Comparison of ENCODE assay signal across 19 cellular contexts in the genomic region with DNA sequence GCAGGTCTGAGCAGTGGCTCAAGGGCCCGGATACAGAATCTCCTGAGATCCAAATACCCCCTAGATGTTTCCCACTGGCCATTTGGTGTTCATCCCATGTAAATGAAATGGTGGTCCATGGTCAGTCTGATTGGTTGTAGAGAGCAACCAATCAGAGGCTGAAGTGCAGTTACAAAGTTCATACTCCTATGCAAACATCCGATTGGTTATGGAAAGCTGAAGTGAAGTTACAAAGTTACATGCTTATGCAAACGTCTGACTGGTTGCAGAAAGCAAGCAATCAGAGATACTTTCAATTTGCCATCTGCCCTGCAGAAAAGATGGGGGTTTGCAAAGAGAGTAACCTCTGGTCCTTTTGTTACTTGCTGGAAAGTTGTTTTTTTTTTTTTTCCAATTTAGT.
A peak's percentile ranks its signal among the peaks of the same experiment; 100 is the strongest.
DNase-seq lines count a peak whose midpoint lies in the region; ATAC-seq, FAIRE-seq and TF ChIP-seq lines count a peak whose summit lies in the region.
"Had no signal": no experiment of that assay in that cellular context is flagged by ENCODE, and none has a peak within 500 bp of the region (broad histone marks: within the 10 kb centered on the region; RNA-seq: fewer than 3 reads in every experiment).

No MANE protein-coding gene starts in this region.

- no peak for TF ChIP-seq RAD21 in liver (IDR thresholded peaks at IDR 0.05)

- no peak overlapping the region for H3K4me3 ChIP-seq in liver (ENCODE audit: low read depth in 1 of 3, low read length in 3 of 3)
- H3K4me3 ChIP-seq in small intestine (ENCODE audit: low read depth in 1 of 2, low read length in 2 of 2), result no peak overlapping the region
- no peak overlapping the region for H3K4me3 ChIP-seq in heart left ventricle
- H3K4me3 ChIP-seq: BLaER1, GM12878, GM23338 had no signal

- H3K27ac ChIP-seq in liver (ENCODE audit: low read depth in 1 of 2, low read length in 2 of 2) (no peak overlapping the region), small intestine (ENCODE audit: low read depth in 1 of 2, low read length in 1 of 2) (no peak overlapping the region), heart left ventricle (no peak overlapping the region)
- H3K27ac ChIP-seq: 22Rv1, BLaER1 had no signal

- no peak for ATAC-seq in heart left ventricle
- ATAC-seq: GM12878, GM23338 had no signal

- intact Hi-C loops in heart left ventricle (cut with DNase I), result loop anchor here in 1 of 10 donors (5.0 kb wide), 1 partner anchor 66 kb away; no protein-coding TSS in a partner anchor

- WGBS in liver, result 49% methylated on average over 3 of the region's 3 CpGs
- 61 to 72% (median 62%) methylated on average over 3 of the region's 3 CpGs for WGBS in small intestine, 3 donors
- 86 to 98% (median 88%) methylated on average over 3 of the region's 3 CpGs for WGBS in heart left ventricle, 4 donors

- TF ChIP-seq CTCF in liver (IDR thresholded peaks at IDR 0.05; ENCODE audit: low read depth, low read length, missing input control), result no peak
- TF ChIP-seq CTCF in heart left ventricle (IDR thresholded peaks at IDR 0.05), result no peak

- H3K4me1 ChIP-seq in liver (ENCODE audit: control insufficient read depth in 4 of 4, insufficient read depth in 4 of 4, low read length in 3 of 4), result peaks cover 0 to 4% (median 0%) of the 10 kb centered on the region in 4 donors
- peaks cover 0 to 3% of the 10 kb centered on the region in 2 donors for H3K4me1 ChIP-seq in small intestine (ENCODE audit: control insufficient read depth in 2 of 2, insufficient read depth in 1 of 2, low read depth in 1 of 2, low read length in 1 of 2)
- H3K4me1 ChIP-seq in heart left ventricle, result peaks cover 0 to 4% (median 0%) of the 10 kb centered on the region in 12 donors
- H3K4me1 ChIP-seq: Caco-2 had no signal

- TF ChIP-seq POLR2A in heart left ventricle (IDR thresholded peaks at IDR 0.05), result no peak

- H3K36me3 ChIP-seq in liver (ENCODE audit: control insufficient read depth in 4 of 4, insufficient read depth in 3 of 4, low read depth in 1 of 4, low read length in 3 of 4), result no peaks in the 10 kb centered on the region
- no peaks in the 10 kb centered on the region for H3K36me3 ChIP-seq in small intestine (ENCODE audit: control insufficient read depth in 2 of 2, insufficient read depth in 2 of 2, low read length in 2 of 2)
- H3K36me3 ChIP-seq in heart left ventricle, result no peaks in the 10 kb centered on the region
- H3K36me3 ChIP-seq: BLaER1 had no signal

- H3K9me3 ChIP-seq in liver (ENCODE audit: control insufficient read depth in 4 of 4, low read length in 3 of 4) (no peaks in the 10 kb centered on the region), small intestine (ENCODE audit: control insufficient read depth, low read depth) (no peaks in the 10 kb centered on the region), heart left ventricle (no peaks in the 10 kb centered on the region)
- H3K9me3 ChIP-seq: BLaER1, Caco-2 had no signal

- H3K27me3 ChIP-seq in liver (ENCODE audit: control insufficient read depth in 4 of 4, insufficient read depth in 4 of 4, low read length in 3 of 4), result no peaks in the 10 kb centered on the region
- H3K27me3 ChIP-seq in small intestine (ENCODE audit: control insufficient read depth in 2 of 2, insufficient read depth in 2 of 2, low read length in 2 of 2), result no peaks in the 10 kb centered on the region
- H3K27me3 ChIP-seq in heart left ventricle, result no peaks in the 10 kb centered on the region
- H3K27me3 ChIP-seq: BLaER1 had no signal

- DNase-seq in DMS 273 (lab: John Stamatoyannopoulos, UW; ENCODE audit: unreplicated experiment), result peak; percentile 22
- no peak for DNase-seq in DMS 273 treated with DMSO at 0.1 percent for 48 hours (lab: John Stamatoyannopoulos, UW)
- DNase-seq in fibroblast of gingiva (ENCODE audit: low read depth), result peak; percentile 4
- DNase-seq in small intestine, result peak; percentile 4
- DNase-seq in H4 (ENCODE audit: low spot score), result no peak
- no peak for DNase-seq in heart left ventricle
- DNase-seq in activated T-cell treated with anti-CD3 and anti-CD28 coated beads, Interleukin-2, amount 50 U/mL, for 48 hours, result no peak
- DNase-seq: AML-193; CD8-positive, alpha-beta memory T cell; DMS79; HCEC 1CT; HFFc6 had no signal

- FAIRE-seq in small intestine (lab: Jason Lieb, UNC), result no peak
- FAIRE-seq: GM12878, HTR-8/SVneo had no signal

- no peak overlapping the region for H3K9ac ChIP-seq in liver (ENCODE audit: low read depth in 1 of 2, low read length in 2 of 2)
- H3K9ac ChIP-seq: BLaER1 had no signal

TF ChIP-seq in liver, 16 proteins besides CTCF, POLR2A, EP300 and RAD21:
- TF ChIP-seq ZBTB33 (IDR thresholded peaks at IDR 0.05), result no peak
- no peak for TF ChIP-seq FOXA2 (IDR thresholded peaks at IDR 0.05)
- no peak for TF ChIP-seq FOXA1 (IDR thresholded peaks at IDR 0.05)
- peak; percentile 23 to 71 for TF ChIP-seq HNF4A (conservative IDR thresholded peaks at IDR 0.05)
- no peak for TF ChIP-seq GABPA (IDR thresholded peaks at IDR 0.05 in 1 of 2, conservative IDR thresholded peaks at IDR 0.05 in 1 of 2)
- no peak for TF ChIP-seq YY1 (IDR thresholded peaks at IDR 0.05)
- peak; percentile 56 for TF ChIP-seq SP1 (IDR thresholded peaks at IDR 0.05)
- peak; percentile 35 for TF ChIP-seq HNF4G (IDR thresholded peaks at IDR 0.05)
- no peak for TF ChIP-seq NR2F2 (IDR thresholded peaks at IDR 0.05)
- no peak for TF ChIP-seq ATF3 (IDR thresholded peaks at IDR 0.05)

Comparison
In these comparisons a context has a peak if more than half of its experiments do, and no peak if none do; other contexts are left out.
1. DNase-seq: peak in DMS 273 (single experiment), fibroblast of gingiva (single experiment) and small intestine (single experiment); none in DMS 273 treated with DMSO at 0.1 percent for 48 hours (single experiment), H4 (single experiment), heart left ventricle (0 of 5) and activated T-cell treated with anti-CD3 and anti-CD28 coated beads, Interleukin-2, amount 50 U/mL, for 48 hours (0 of 2).